28 cellular contexts compared by ENCODE assay signal in genomic region chr10:30935078-30935477, GRCh38.
DNase-seq lines count a peak whose midpoint lies in the region; ATAC-seq and TF ChIP-seq lines count a peak whose summit lies in the region.
"Had no signal": no experiment of that assay in that cellular context is flagged by ENCODE, and none has a peak within 500 bp of the region (broad histone marks: within the 10 kb centered on the region; RNA-seq: fewer than 3 reads in every experiment).

No MANE protein-coding gene starts in this region.

- H3K4me1 ChIP-seq in CD8-positive, alpha-beta T cell (ENCODE audit: insufficient read depth, low read length) = peaks cover 3% of the 10 kb centered on the region

- no peak overlapping the region for H3K27ac ChIP-seq in CD8-positive, alpha-beta T cell (ENCODE audit: low read depth, low read length)
- H3K27ac ChIP-seq: C4-2B, esophagus squamous epithelium, lower lobe of right lung, tibial nerve had no signal

- no peak for DNase-seq in CD8-positive, alpha-beta T cell
- DNase-seq in GM06990 (ENCODE audit: extremely low read depth, insufficient read length) (peak; percentile 33), amniotic epithelial cell (ENCODE audit: low read depth) (peak; percentile 13), nephron progenitor cell (no peak), HK-2 (ENCODE audit: unreplicated experiment) (no peak), middle frontal gyrus (ENCODE audit: extremely low spot score, low spot score) (no peak)
- DNase-seq: activated CD4-positive, alpha-beta T cell treated with anti-CD3 and anti-CD28 coated beads, Interleukin-2, amount 50 U/mL, for 1 hour; activated CD4-positive, CD25-positive, alpha-beta regulatory T cell; activated gamma-delta T cell treated with Interleukin-2 at 50 U/mL for 16 hours; activated T-cell treated with anti-CD3 and anti-CD28 coated beads, Interleukin-2, amount 50 U/mL, for 24 hours; Calu3; central memory CD4-positive, alpha-beta T cell; esophagus squamous epithelium; Kasumi-1; kidney glomerular epithelial cell; lower lobe of right lung; mucosa of descending colon; MV-4-11; NCI-H1436; NCI-H2081; NCI-H226; stimulated activated CD4-positive, alpha-beta T cell treated with anti-CD3 and anti-CD28 coated beads, Interleukin-15, amount 100 ng/mL, for 24 hours; stimulated activated CD4-positive, alpha-beta T cell treated with anti-CD3 and anti-CD28 coated beads, Interleukin-4, amount 100 ng/mL, for 4 hours had no signal

- peaks cover 16% of the 10 kb centered on the region for H3K4me1 Mint-ChIP-seq in CD8-positive, alpha-beta T cell (ENCODE audit: low read depth)
- peaks cover 1% of the 10 kb centered on the region for H3K4me1 Mint-ChIP-seq in nephron progenitor cell

- H3K27me3 ChIP-seq in CD8-positive, alpha-beta T cell (ENCODE audit: insufficient read depth, low read length) = no peaks in the 10 kb centered on the region
- no peaks in the 10 kb centered on the region for H3K27me3 ChIP-seq in GM06990 (replicated peaks; ENCODE audit: control insufficient read depth, insufficient read depth, low read length)
- H3K27me3 ChIP-seq: esophagus squamous epithelium, tibial nerve had no signal

- CTCF ChIA-PET in CD8-positive, alpha-beta T cell (lab: Charles Lee) = no interaction called here

- ATAC-seq in CD8-positive, alpha-beta T cell = no peak
- ATAC-seq in HG03097 (IDR thresholded peaks at IDR 0.05; ENCODE audit: low FRiP score, unreplicated experiment) = no peak
- ATAC-seq: HepG2, lower lobe of right lung, mucosa of descending colon had no signal

- no peaks in the 10 kb centered on the region for H3K9me3 ChIP-seq in CD8-positive, alpha-beta T cell (ENCODE audit: low read length)
- H3K9me3 ChIP-seq: esophagus squamous epithelium, lower lobe of right lung, mucosa of descending colon, tibial nerve had no signal

- no peaks in the 10 kb centered on the region for H3K27me3 Mint-ChIP-seq in CD8-positive, alpha-beta T cell (ENCODE audit: low read depth)
- H3K27me3 Mint-ChIP-seq in nephron progenitor cell (ENCODE audit: low read depth, poor library complexity) = peaks cover 2% of the 10 kb centered on the region
- H3K27me3 Mint-ChIP-seq: activated T-cell treated with anti-CD3 and anti-CD28 coated beads, Interleukin-2, amount 50 U/mL, for 24 hours had no signal

- H3K36me3 ChIP-seq in CD8-positive, alpha-beta T cell (ENCODE audit: insufficient read depth, low read length) = no peaks in the 10 kb centered on the region
- no peaks in the 10 kb centered on the region for H3K36me3 ChIP-seq in GM06990 (ENCODE audit: control insufficient read depth, insufficient read depth, low read length)

- peaks cover 18% of the 10 kb centered on the region for H3K36me3 Mint-ChIP-seq in CD8-positive, alpha-beta T cell
- peaks cover 44% of the 10 kb centered on the region for H3K36me3 Mint-ChIP-seq in nephron progenitor cell (ENCODE audit: low read depth)

- no peak overlapping the region for H3K4me3 Mint-ChIP-seq in CD8-positive, alpha-beta T cell
- H3K4me3 Mint-ChIP-seq in nephron progenitor cell = no peak overlapping the region
- H3K4me3 Mint-ChIP-seq: activated T-cell treated with anti-CD3 and anti-CD28 coated beads, Interleukin-2, amount 50 U/mL, for 24 hours; nephron had no signal

- peaks cover 2% of the 10 kb centered on the region for H3K9me3 Mint-ChIP-seq in CD8-positive, alpha-beta T cell
- H3K9me3 Mint-ChIP-seq in nephron progenitor cell = peaks cover 35% of the 10 kb centered on the region

- H3K4me3 ChIP-seq in CD8-positive, alpha-beta T cell (ENCODE audit: low read depth, low read length) = no peak overlapping the region
- H3K4me3 ChIP-seq in GM06990 (replicated peaks; ENCODE audit: low read depth, low read length) = no peak overlapping the region
- H3K4me3 ChIP-seq: esophagus squamous epithelium, lower lobe of right lung, mucosa of descending colon, tibial nerve had no signal

- peak overlapping the region; percentile 1 for H3K27ac Mint-ChIP-seq in CD8-positive, alpha-beta T cell
- peak overlapping the region; percentile 16 for H3K27ac Mint-ChIP-seq in nephron progenitor cell
- H3K27ac Mint-ChIP-seq: activated T-cell treated with anti-CD3 and anti-CD28 coated beads, Interleukin-2, amount 50 U/mL, for 24 hours; nephron had no signal

- POLR2A ChIA-PET in CD8-positive, alpha-beta T cell (lab: Charles Lee) = no interaction called here

- intact Hi-C loops in CD8-positive, alpha-beta T cell (cut with DNase I, micrococcal nuclease) = no loop called here

- no peak for TF ChIP-seq CTCF in CD8-positive, alpha-beta T cell (IDR thresholded peaks at IDR 0.05)
- TF ChIP-seq CTCF in GM06990 (IDR thresholded peaks at IDR 0.05; ENCODE audit: insufficient read depth, low read length, poor library complexity, severe bottlenecking) = no peak
- no peak for TF ChIP-seq CTCF in nephron progenitor cell (IDR thresholded peaks at IDR 0.05)

Comparison
In these comparisons a context has a peak if more than half of its experiments do, and no peak if none do; other contexts are left out.
1. DNase-seq: peak in GM06990 (single experiment) and amniotic epithelial cell (single experiment); none in CD8-positive, alpha-beta T cell (0 of 7), nephron progenitor cell (single experiment), HK-2 (single experiment) and middle frontal gyrus (single experiment).